In the genomic region with DNA sequence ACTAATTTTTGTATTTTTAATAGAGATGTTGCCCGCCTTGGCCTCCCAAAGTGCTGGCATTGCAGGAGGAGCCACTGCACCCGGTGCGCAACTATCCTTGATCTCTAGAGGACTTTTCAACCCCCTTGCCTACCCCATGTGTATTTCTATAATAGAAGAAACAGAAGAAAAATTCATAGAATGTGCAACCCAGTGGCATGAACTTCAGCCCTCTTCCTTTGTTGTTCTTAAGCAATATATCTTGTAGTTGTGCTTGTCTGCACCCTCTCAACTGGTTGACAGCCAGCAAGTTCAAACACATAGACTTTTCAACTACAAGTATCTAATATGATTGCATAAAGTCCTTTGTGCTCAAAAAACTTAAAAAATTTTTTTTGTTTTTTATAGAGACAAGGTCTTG, we compare ENCODE assay signal across 1 cellular context.
TF ChIP-seq lines count a peak whose summit lies in the region.

No MANE protein-coding gene starts in this region.

TF ChIP-seq in HepG2, 621 proteins besides CTCF, POLR2A, EP300 and RAD21 (continued from another document):
- TF ChIP-seq, protein P1, sequence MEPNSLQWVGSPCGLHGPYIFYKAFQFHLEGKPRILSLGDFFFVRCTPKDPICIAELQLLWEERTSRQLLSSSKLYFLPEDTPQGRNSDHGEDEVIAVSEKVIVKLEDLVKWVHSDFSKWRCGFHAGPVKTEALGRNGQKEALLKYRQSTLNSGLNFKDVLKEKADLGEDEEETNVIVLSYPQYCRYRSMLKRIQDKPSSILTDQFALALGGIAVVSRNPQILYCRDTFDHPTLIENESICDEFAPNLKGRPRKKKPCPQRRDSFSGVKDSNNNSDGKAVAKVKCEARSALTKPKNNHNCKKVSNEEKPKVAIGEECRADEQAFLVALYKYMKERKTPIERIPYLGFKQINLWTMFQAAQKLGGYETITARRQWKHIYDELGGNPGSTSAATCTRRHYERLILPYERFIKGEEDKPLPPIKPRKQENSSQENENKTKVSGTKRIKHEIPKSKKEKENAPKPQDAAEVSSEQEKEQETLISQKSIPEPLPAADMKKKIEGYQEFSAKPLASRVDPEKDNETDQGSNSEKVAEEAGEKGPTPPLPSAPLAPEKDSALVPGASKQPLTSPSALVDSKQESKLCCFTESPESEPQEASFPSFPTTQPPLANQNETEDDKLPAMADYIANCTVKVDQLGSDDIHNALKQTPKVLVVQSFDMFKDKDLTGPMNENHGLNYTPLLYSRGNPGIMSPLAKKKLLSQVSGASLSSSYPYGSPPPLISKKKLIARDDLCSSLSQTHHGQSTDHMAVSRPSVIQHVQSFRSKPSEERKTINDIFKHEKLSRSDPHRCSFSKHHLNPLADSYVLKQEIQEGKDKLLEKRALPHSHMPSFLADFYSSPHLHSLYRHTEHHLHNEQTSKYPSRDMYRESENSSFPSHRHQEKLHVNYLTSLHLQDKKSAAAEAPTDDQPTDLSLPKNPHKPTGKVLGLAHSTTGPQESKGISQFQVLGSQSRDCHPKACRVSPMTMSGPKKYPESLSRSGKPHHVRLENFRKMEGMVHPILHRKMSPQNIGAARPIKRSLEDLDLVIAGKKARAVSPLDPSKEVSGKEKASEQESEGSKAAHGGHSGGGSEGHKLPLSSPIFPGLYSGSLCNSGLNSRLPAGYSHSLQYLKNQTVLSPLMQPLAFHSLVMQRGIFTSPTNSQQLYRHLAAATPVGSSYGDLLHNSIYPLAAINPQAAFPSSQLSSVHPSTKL (CRISPR knock-in tag; IDR thresholded peaks at IDR 0.05) = peak; percentile 24
- peak; percentile 60 for TF ChIP-seq HNF4A (CRISPR knock-in tag; IDR thresholded peaks at IDR 0.05)
- TF ChIP-seq MLX (CRISPR knock-in tag; IDR thresholded peaks at IDR 0.05) = no peak
- TF ChIP-seq NCOR1 (IDR thresholded peaks at IDR 0.05; ENCODE audit: borderline replicate concordance, low read length) = peak; percentile 84
- peak; percentile 75 for TF ChIP-seq SKI (IDR thresholded peaks at IDR 0.05; ENCODE audit: partially characterized antibody)
- 0 out of 2 replicates have a peak, but pooled peaks have one; percentile 21 for TF ChIP-seq ZNF646 (CRISPR knock-in tag; IDR thresholded peaks at IDR 0.05)
- 0 out of 2 replicates have a peak, but pooled peaks have one; percentile 18 for TF ChIP-seq NR2F2 (IDR thresholded peaks at IDR 0.05; ENCODE audit: borderline replicate concordance, low read depth)
- TF ChIP-seq NFIC (IDR thresholded peaks at IDR 0.05; ENCODE audit: low read length) = 0 out of 2 replicates have a peak, but pooled peaks have one; percentile 17
- no peak for TF ChIP-seq IKZF4 (CRISPR knock-in tag; IDR thresholded peaks at IDR 0.05; ENCODE audit: borderline replicate concordance, low read depth, not compliant biosample characterization)
- 0 out of 2 replicates have a peak, but pooled peaks have one; percentile 44 for TF ChIP-seq HNF4G (IDR thresholded peaks at IDR 0.05; ENCODE audit: borderline replicate concordance, low read depth, low read length)
- no peak for TF ChIP-seq HNF4G (CRISPR knock-in tag; IDR thresholded peaks at IDR 0.05; ENCODE audit: borderline replicate concordance, low read depth)
- TF ChIP-seq ZFX (CRISPR knock-in tag; IDR thresholded peaks at IDR 0.05; ENCODE audit: low read depth) = 0 out of 2 replicates have a peak, but pooled peaks have one; percentile 0
- no peak for TF ChIP-seq HDAC6 (IDR thresholded peaks at IDR 0.05; ENCODE audit: low read depth, low read length)
- no peak for TF ChIP-seq BHLHE40 (IDR thresholded peaks at IDR 0.05; ENCODE audit: low read length)
- 0 out of 2 replicates have a peak, but pooled peaks have one; percentile 25 for TF ChIP-seq EHMT2 (IDR thresholded peaks at IDR 0.05; ENCODE audit: borderline replicate concordance, low read depth, low read length)
- no peak for TF ChIP-seq CAMTA2 (CRISPR knock-in tag; IDR thresholded peaks at IDR 0.05; ENCODE audit: borderline replicate concordance)
- 0 out of 2 replicates have a peak, but pooled peaks have one; percentile 12 for TF ChIP-seq PATZ1 (CRISPR knock-in tag; IDR thresholded peaks at IDR 0.05)
- TF ChIP-seq MED1 (CRISPR knock-in tag; IDR thresholded peaks at IDR 0.05) = 0 out of 2 replicates have a peak, but pooled peaks have one; percentile 1
- TF ChIP-seq, protein P2, sequence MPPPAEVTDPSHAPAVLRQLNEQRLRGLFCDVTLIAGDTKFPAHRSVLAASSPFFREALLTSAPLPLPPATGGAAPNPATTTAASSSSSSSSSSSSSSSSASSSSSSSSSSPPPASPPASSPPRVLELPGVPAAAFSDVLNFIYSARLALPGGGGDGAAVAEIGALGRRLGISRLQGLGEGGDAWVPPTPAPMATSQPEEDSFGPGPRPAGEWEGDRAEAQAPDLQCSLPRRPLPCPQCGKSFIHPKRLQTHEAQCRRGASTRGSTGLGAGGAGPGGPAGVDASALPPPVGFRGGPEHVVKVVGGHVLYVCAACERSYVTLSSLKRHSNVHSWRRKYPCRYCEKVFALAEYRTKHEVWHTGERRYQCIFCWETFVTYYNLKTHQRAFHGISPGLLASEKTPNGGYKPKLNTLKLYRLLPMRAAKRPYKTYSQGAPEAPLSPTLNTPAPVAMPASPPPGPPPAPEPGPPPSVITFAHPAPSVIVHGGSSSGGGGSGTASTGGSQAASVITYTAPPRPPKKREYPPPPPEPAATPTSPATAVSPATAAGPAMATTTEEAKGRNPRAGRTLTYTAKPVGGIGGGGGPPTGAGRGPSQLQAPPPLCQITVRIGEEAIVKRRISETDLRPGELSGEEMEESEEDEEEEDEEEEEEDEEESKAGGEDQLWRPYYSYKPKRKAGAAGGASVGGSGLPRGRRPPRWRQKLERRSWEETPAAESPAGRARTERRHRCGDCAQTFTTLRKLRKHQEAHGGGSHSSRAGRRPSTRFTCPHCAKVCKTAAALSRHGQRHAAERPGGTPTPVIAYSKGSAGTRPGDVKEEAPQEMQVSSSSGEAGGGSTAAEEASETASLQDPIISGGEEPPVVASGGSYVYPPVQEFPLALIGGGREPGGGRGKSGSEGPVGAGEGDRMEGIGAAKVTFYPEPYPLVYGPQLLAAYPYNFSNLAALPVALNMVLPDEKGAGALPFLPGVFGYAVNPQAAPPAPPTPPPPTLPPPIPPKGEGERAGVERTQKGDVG (CRISPR knock-in tag; IDR thresholded peaks at IDR 0.05; ENCODE audit: borderline replicate concordance) = 0 out of 2 replicates have a peak, but pooled peaks have one; percentile 11
- TF ChIP-seq POGZ (CRISPR knock-in tag; IDR thresholded peaks at IDR 0.05) = peak; percentile 20; the same call in 1 of the 2 replicates
- no peak for TF ChIP-seq CHCHD3 (CRISPR knock-in tag; IDR thresholded peaks at IDR 0.05)
- TF ChIP-seq, protein P3, sequence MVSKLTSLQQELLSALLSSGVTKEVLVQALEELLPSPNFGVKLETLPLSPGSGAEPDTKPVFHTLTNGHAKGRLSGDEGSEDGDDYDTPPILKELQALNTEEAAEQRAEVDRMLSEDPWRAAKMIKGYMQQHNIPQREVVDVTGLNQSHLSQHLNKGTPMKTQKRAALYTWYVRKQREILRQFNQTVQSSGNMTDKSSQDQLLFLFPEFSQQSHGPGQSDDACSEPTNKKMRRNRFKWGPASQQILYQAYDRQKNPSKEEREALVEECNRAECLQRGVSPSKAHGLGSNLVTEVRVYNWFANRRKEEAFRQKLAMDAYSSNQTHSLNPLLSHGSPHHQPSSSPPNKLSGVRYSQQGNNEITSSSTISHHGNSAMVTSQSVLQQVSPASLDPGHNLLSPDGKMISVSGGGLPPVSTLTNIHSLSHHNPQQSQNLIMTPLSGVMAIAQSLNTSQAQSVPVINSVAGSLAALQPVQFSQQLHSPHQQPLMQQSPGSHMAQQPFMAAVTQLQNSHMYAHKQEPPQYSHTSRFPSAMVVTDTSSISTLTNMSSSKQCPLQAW (CRISPR knock-in tag; IDR thresholded peaks at IDR 0.05) = no peak
- TF ChIP-seq ZNF275 (CRISPR knock-in tag; IDR thresholded peaks at IDR 0.05; ENCODE audit: borderline replicate concordance) = 0 out of 2 replicates have a peak, but pooled peaks have one; percentile 44
- TF ChIP-seq CEBPB (IDR thresholded peaks at IDR 0.05; ENCODE audit: borderline replicate concordance, low read depth, low read length) = peak; percentile 73
TF ChIP-seq in HepG2: peak in this region for 35.
